ENCODE assay signal across 15 cellular contexts in genomic region chr1:54372978-54373377, GRCh38. TPM values are rescaled to one million over a fixed set of nuclear protein-coding genes. Genes with fewer than 3 reads are reported as not detected.
DNase-seq lines count a peak whose midpoint lies in the region; ATAC-seq, FAIRE-seq and TF ChIP-seq lines count a peak whose summit lies in the region.
"Had no signal": no experiment of that assay in that cellular context is flagged by ENCODE, and none has a peak within 500 bp of the region (broad histone marks: within the 10 kb centered on the region; RNA-seq: fewer than 3 reads in every experiment).

No MANE protein-coding gene starts in this region.

- intact Hi-C loops in CD4-positive, alpha-beta memory T cell (cut with micrococcal nuclease) = no loop called here
- intact Hi-C loops in HepG2 (cut with micrococcal nuclease; ENCODE audit: unreplicated experiment) = no loop called here
- intact Hi-C loops in posterior vena cava (cut with DNase I) = no loop called here

- no peak overlapping the region for H3K9ac ChIP-seq in HepG2 (ENCODE audit: insufficient read depth, low read depth, low read length)

- no TSS peak for BruUV-seq in HepG2 (replicated peaks; lab: Mats Ljungman, UMichigan)

- TF ChIP-seq CTCF in HepG2 (CRISPR knock-in tag; IDR thresholded peaks at IDR 0.05) = no peak

- H3K4me1 ChIP-seq in CD4-positive, alpha-beta memory T cell (ENCODE audit: insufficient read depth, low read length) = peaks cover 38% of the 10 kb centered on the region
- peaks cover 40% of the 10 kb centered on the region for H3K4me1 ChIP-seq in HepG2 (ENCODE audit: insufficient read depth, low read length)

- H3K27me3 Mint-ChIP-seq in CD4-positive, alpha-beta memory T cell = no peaks in the 10 kb centered on the region

- ATAC-seq in GM21786 (IDR thresholded peaks at IDR 0.05; ENCODE audit: unreplicated experiment) (peak; percentile 24), HepG2 (no peak), SK-N-SH treated with all-trans-retinoic acid at 6 μM for 48 hours (no peak), GM21381 (IDR thresholded peaks at IDR 0.05; ENCODE audit: unreplicated experiment) (no peak), GM21737 (IDR thresholded peaks at IDR 0.05; ENCODE audit: unreplicated experiment) (no peak)

- in situ Hi-C loops in HepG2 (cut with HindIII; ENCODE audit: extremely low pct_ligation_motif_present, low pct_unique_long_range_greater_than_20kb) = no loop called here

- no peak overlapping the region for H3K4me3 Mint-ChIP-seq in CD4-positive, alpha-beta memory T cell

- no peak overlapping the region for H3K4me2 ChIP-seq in HepG2 (ENCODE audit: low read depth, low read length)

- H3K4me3 ChIP-seq in CD4-positive, alpha-beta memory T cell (ENCODE audit: low read length in 2 of 2) = no peak overlapping the region
- no peak overlapping the region for H3K4me3 ChIP-seq in HepG2 (replicated peaks in 1 of 3; ENCODE audit: insufficient read depth in 1 of 3, low read depth in 2 of 3, low read length in 3 of 3)
- H3K4me3 ChIP-seq: ovary had no signal

- H3K79me2 ChIP-seq in HepG2 (ENCODE audit: insufficient read depth, low read length) = peaks cover 2% of the 10 kb centered on the region

- FAIRE-seq in HepG2 (lab: Jason Lieb, UNC) = no peak

- no peak for TF ChIP-seq POLR2A in HepG2 (IDR thresholded peaks at IDR 0.05; ENCODE audit: insufficient read depth in 1 of 2, low read depth in 2 of 2, low read length in 2 of 2)

- H3K9me3 Mint-ChIP-seq in CD4-positive, alpha-beta memory T cell = no peaks in the 10 kb centered on the region

- H4K20me1 ChIP-seq in HepG2 (ENCODE audit: insufficient read depth, low read length) = peaks cover 4% of the 10 kb centered on the region

- no peak overlapping the region for H2AFZ ChIP-seq in HepG2 (ENCODE audit: low read length)

- H3K9me3 ChIP-seq in CD4-positive, alpha-beta memory T cell (ENCODE audit: control insufficient read depth in 1 of 2, low read length in 2 of 2) = no peaks in the 10 kb centered on the region
- H3K9me3 ChIP-seq in HepG2 (ENCODE audit: low read length) = no peaks in the 10 kb centered on the region
- H3K9me3 ChIP-seq: ovary had no signal

- no peak for TF ChIP-seq EP300 in HepG2 (IDR thresholded peaks at IDR 0.05; ENCODE audit: low read depth in 2 of 2, low read length in 2 of 2)
- TF ChIP-seq EP300 in HepG2 (CRISPR knock-in tag; IDR thresholded peaks at IDR 0.05; ENCODE audit: borderline replicate concordance) = no peak

- no peak for TF ChIP-seq RAD21 in HepG2 (CRISPR knock-in tag; IDR thresholded peaks at IDR 0.05)

- CTCF ChIA-PET in CD4-positive, alpha-beta memory T cell (lab: Charles Lee; ENCODE audit: partially characterized antibody) = no interaction called here
- CTCF ChIA-PET in HepG2 (lab: Yijun Ruan, JAX; ENCODE audit: low intra/inter-chr PET ratio, low total read pairs) = no interaction called here

- peak overlapping the region in 5 of 7 donors; percentile 43 to 70 (median 47) for H3K27ac Mint-ChIP-seq in CD4-positive, alpha-beta memory T cell

- H3K36me3 Mint-ChIP-seq in CD4-positive, alpha-beta memory T cell = peaks cover 13 to 19% of the 10 kb centered on the region in 2 donors

- H3K27ac ChIP-seq in CD4-positive, alpha-beta memory T cell (ENCODE audit: low read depth, low read length) = no peak overlapping the region
- H3K27ac ChIP-seq in HepG2 (ENCODE audit: extremely low read length, insufficient read depth, low read length) = no peak overlapping the region
- H3K27ac ChIP-seq: ovary had no signal

- POLR2A ChIA-PET in CD4-positive, alpha-beta memory T cell (lab: Charles Lee; ENCODE audit: partially characterized antibody) = no interaction called here
- POLR2A ChIA-PET in HepG2 (lab: Yijun Ruan, JAX) = no interaction called here

- no peaks in the 10 kb centered on the region for H3K27me3 ChIP-seq in CD4-positive, alpha-beta memory T cell (ENCODE audit: insufficient read depth, low read length)
- H3K27me3 ChIP-seq in HepG2 (ENCODE audit: control insufficient read depth in 1 of 2, insufficient read depth in 2 of 2, low read length in 2 of 2) = no peaks in the 10 kb centered on the region
- H3K27me3 ChIP-seq: ovary had no signal

- H3K36me3 ChIP-seq in CD4-positive, alpha-beta memory T cell (ENCODE audit: insufficient read depth, low read length) = peaks cover 5% of the 10 kb centered on the region
- peaks cover 1 to 5% of the 10 kb centered on the region in 2 experiments; a peak in 1 of 5 replicates for H3K36me3 ChIP-seq in HepG2 (replicated peaks in 1 of 2; ENCODE audit: control insufficient read depth in 1 of 2, insufficient read depth in 2 of 2, low read length in 2 of 2)
- H3K36me3 ChIP-seq: ovary had no signal

- no peak for DNase-seq in CD4-positive, alpha-beta memory T cell
- DNase-seq in SKM-1 treated with dmso at 0.1 percent for 144 hours (lab: John Stamatoyannopoulos, UW; ENCODE audit: unreplicated experiment) (peak; percentile 69), HepG2 (ENCODE audit: low spot score) (no peak), posterior vena cava (ENCODE audit: low spot score) (no peak)
- DNase-seq: activated CD4-positive, CD25-positive, alpha-beta regulatory T cell treated with anti-CD3 and anti-CD28 coated beads, Interleukin-2, amount 50 U/mL, for 72 hours; activated effector memory CD4-positive, alpha-beta T cell treated with anti-CD3 and anti-CD28 coated beads, Interleukin-2, amount 50 U/mL, for 16 hours; AML-193; cerebellar nuclear complex; NCI-H1436; NCI-H748 treated with DMSO at 0.1 percent for 48 hours; ovary had no signal

- WGBS in HepG2 (ENCODE audit: low lambda C conversion rate) = 97% methylated on average over 8 of the region's 8 CpGs

- peaks cover 39 to 81% (median 60%) of the 10 kb centered on the region in 4 donors for H3K4me1 Mint-ChIP-seq in CD4-positive, alpha-beta memory T cell

TF ChIP-seq in HepG2, 621 proteins besides CTCF, POLR2A, EP300 and RAD21 (continues in another document):
- no peak for TF ChIP-seq WIZ (CRISPR knock-in tag; IDR thresholded peaks at IDR 0.05)
- TF ChIP-seq RFX3 (CRISPR knock-in tag; IDR thresholded peaks at IDR 0.05) = 0 out of 2 replicates have a peak, but pooled peaks have one; percentile 22
- TF ChIP-seq FUBP1 (CRISPR knock-in tag; IDR thresholded peaks at IDR 0.05; ENCODE audit: borderline replicate concordance) = no peak

TF ChIP-seq in SK-N-SH treated with all-trans-retinoic acid at 6 μM for 48 hours, 23 proteins besides CTCF, POLR2A, EP300 and RAD21:
- TF ChIP-seq GLIS3 (CRISPR knock-in tag; IDR thresholded peaks at IDR 0.05) = no peak
- TF ChIP-seq CREB5 (CRISPR knock-in tag; IDR thresholded peaks at IDR 0.05; ENCODE audit: low read depth) = no peak
- no peak for TF ChIP-seq PATZ1 (CRISPR knock-in tag; IDR thresholded peaks at IDR 0.05; ENCODE audit: borderline replicate concordance)
- TF ChIP-seq ZFP30 (CRISPR knock-in tag; IDR thresholded peaks at IDR 0.05) = no peak

RNA-seq across cellular contexts. Expression of gene SSBP3, which starts 33.2 kb away (rescaled TPM):
- 10 to 100 TPM; 67.6 to 87.6 TPM for total RNA-seq in CD4-positive, alpha-beta memory T cell
- polyA plus RNA-seq in CD4-positive, alpha-beta memory T cell = 10 to 100 TPM; 10.9 to 22.7 TPM
- 7.5 and 8.5 TPM in 2 replicates for total RNA-seq in HepG2 (2016; rRNA removed; fragmentation: Illumina TruSeq; extraction: Trizol)
- total RNA-seq in HepG2 (2016; cell fraction: cytosol; rRNA removed; fragmentation: Illumina TruSeq; extraction: Trizol; ENCODE audit: low read depth) = 2.4 and 2.6 TPM in 2 replicates
- 5.0 and 9.0 TPM in 2 replicates for total RNA-seq in HepG2 (2016; cell fraction: insoluble cytoplasmic fraction; rRNA removed; fragmentation: Illumina TruSeq; extraction: Trizol)
- 6.8 and 7.0 TPM in 2 replicates for total RNA-seq in HepG2 (2016; cell fraction: membrane; rRNA removed; fragmentation: Illumina TruSeq; extraction: Trizol)
- 5.3 and 6.3 TPM in 2 replicates for total RNA-seq in HepG2 (2016; cell fraction: nucleus; rRNA removed; fragmentation: Illumina TruSeq; extraction: Trizol)
- polyA plus RNA-seq in HepG2 (2011; rRNA removed) = 17.6 and 19.0 TPM in 2 replicates
- polyA plus RNA-seq in HepG2 (2011; cell fraction: cytosol; rRNA removed) = 9.4 and 10.6 TPM in 2 replicates
- polyA plus RNA-seq in HepG2 (2011; cell fraction: nucleus; rRNA removed) = 24.9 and 30.2 TPM in 2 replicates
- polyA plus RNA-seq in HepG2 (2012) = 22.3 and 30.4 TPM in 2 replicates
- 6.1 and 8.0 TPM in 2 replicates for polyA plus RNA-seq in HepG2 (2016; cell fraction: cytosol; fragmentation: Illumina TruSeq; extraction: Trizol; ENCODE audit: low read depth)
- 20.5 and 26.0 TPM in 2 replicates for polyA plus RNA-seq in HepG2 (2016; cell fraction: insoluble cytoplasmic fraction; fragmentation: Illumina TruSeq; extraction: Trizol; ENCODE audit: low read depth)
- 15.7 and 18.4 TPM in 2 replicates for polyA plus RNA-seq in HepG2 (2016; cell fraction: membrane; fragmentation: Illumina TruSeq; extraction: Trizol; ENCODE audit: low read depth)
- polyA plus RNA-seq in HepG2 (2016; cell fraction: nucleus; fragmentation: Illumina TruSeq; extraction: Trizol; ENCODE audit: insufficient read depth, low read depth) = 25.5 and 27.3 TPM in 2 replicates
- polyA minus RNA-seq in HepG2 (2011; rRNA and poly(A)+ RNA removed; ENCODE audit: low replicate concordance) = 10.9 and 15.9 TPM in 2 replicates
- polyA minus RNA-seq in HepG2 (2011; cell fraction: cytosol; rRNA and poly(A)+ RNA removed) = 6.2 and 9.2 TPM in 2 replicates
- polyA minus RNA-seq in HepG2 (2011; cell fraction: nucleus; rRNA and poly(A)+ RNA removed) = 6.8 and 9.6 TPM in 2 replicates
- total RNA-seq in posterior vena cava = 10 to 100 TPM; 41.8 to 56.1 TPM
